Comparison of ENCODE assay signal across 7 cellular contexts in genomic region chr3:101512521-101513418, GRCh38. TPM values are rescaled to one million over a fixed set of nuclear protein-coding genes. Genes with fewer than 3 reads are reported as not detected.
A peak's percentile ranks its signal among the peaks of the same experiment; 100 is the strongest.
DNase-seq lines count a peak whose midpoint lies in the region; ATAC-seq and TF ChIP-seq lines count a peak whose summit lies in the region.

SENP7 (minus strand) TSS chr3:101513212; CDS start chr3:101513130, 82 bp downstream.

- peak; percentile 71 for ATAC-seq in GM18511 (IDR thresholded peaks at IDR 0.05; ENCODE audit: unreplicated experiment)
- peak; percentile 67 for ATAC-seq in HG03045 (IDR thresholded peaks at IDR 0.05; ENCODE audit: unreplicated experiment)
- peak; percentile 77 for ATAC-seq in WTC11

- no peaks in the 10 kb centered on the region for H3K9me3 Mint-ChIP-seq in WTC11

- H3K27me3 Mint-ChIP-seq in WTC11 (ENCODE audit: low read depth): no peaks in the 10 kb centered on the region

- peak within 1 kb of the TSS; percentile 99 for H3K27ac Mint-ChIP-seq in WTC11

- TF ChIP-seq CTCF in WTC11 (IDR thresholded peaks at IDR 0.05): no peak

- peak within 1 kb of the TSS; percentile 95 for H3K4me3 Mint-ChIP-seq in WTC11

- CTCF ChIA-PET in WTC11 (lab: Charles Lee): interaction anchor here (0.7 kb wide), 1 partner anchor 17 kb away, joined by 4 read pairs; no protein-coding TSS in a partner anchor

- DNase-seq in NCI-H2196 (lab: John Stamatoyannopoulos, UW; ENCODE audit: unreplicated experiment) (peak; percentile 85), WTC11 (ENCODE audit: low spot score) (peak; percentile 73), caudate nucleus (lab: John Stamatoyannopoulos, UW) (peak in 57 of 61 donors; percentile 14 to 84 (median 64)), iris pigment epithelial cell (ENCODE audit: low read depth) (peak; percentile 77)
- DNase-seq in stimulated activated CD4-positive, alpha-beta T cell treated with anti-CD3 and anti-CD28 coated beads, Interleukin-12 subunit alpha, Interleukin-12 subunit beta, amount 100 ng/mL, for 24 hours (ENCODE audit: low read depth in 2 of 2): peak; percentile 40 to 77

- no peaks in the 10 kb centered on the region for H3K36me3 Mint-ChIP-seq in WTC11

- H3K27ac ChIP-seq in caudate nucleus (ENCODE audit: low read depth, low read length): peak within 1 kb of the TSS; percentile 91

- H3K4me1 Mint-ChIP-seq in WTC11: peaks cover 20% of the 10 kb centered on the region

- POLR2A ChIA-PET in WTC11 (lab: Charles Lee): interaction anchor here (0.6 to 1.8 kb wide), 8 partner anchors 17 to 753 kb away, joined by 3 to 9 read pairs (median 3); partner anchors contain the start of gene PCNP

TF ChIP-seq in WTC11, 78 proteins besides CTCF, POLR2A, EP300 and RAD21:
- no peak for TF ChIP-seq CREM (CRISPR knock-in tag; IDR thresholded peaks at IDR 0.05)
- TF ChIP-seq ETV6 (CRISPR knock-in tag; IDR thresholded peaks at IDR 0.05): no peak
- TF ChIP-seq, protein P1, sequence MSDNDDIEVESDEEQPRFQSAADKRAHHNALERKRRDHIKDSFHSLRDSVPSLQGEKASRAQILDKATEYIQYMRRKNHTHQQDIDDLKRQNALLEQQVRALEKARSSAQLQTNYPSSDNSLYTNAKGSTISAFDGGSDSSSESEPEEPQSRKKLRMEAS (CRISPR knock-in tag; IDR thresholded peaks at IDR 0.05): peak; percentile 49; the same call in 1 of the 2 replicates
- no peak for TF ChIP-seq OVOL2 (CRISPR knock-in tag; IDR thresholded peaks at IDR 0.05; ENCODE audit: borderline replicate concordance)
- TF ChIP-seq TEAD1 (CRISPR knock-in tag; IDR thresholded peaks at IDR 0.05): peak; percentile 73
- 0 out of 2 replicates have a peak, but pooled peaks have one; percentile 28 for TF ChIP-seq NFE2L1 (CRISPR knock-in tag; IDR thresholded peaks at IDR 0.05)
- TF ChIP-seq, protein P2, sequence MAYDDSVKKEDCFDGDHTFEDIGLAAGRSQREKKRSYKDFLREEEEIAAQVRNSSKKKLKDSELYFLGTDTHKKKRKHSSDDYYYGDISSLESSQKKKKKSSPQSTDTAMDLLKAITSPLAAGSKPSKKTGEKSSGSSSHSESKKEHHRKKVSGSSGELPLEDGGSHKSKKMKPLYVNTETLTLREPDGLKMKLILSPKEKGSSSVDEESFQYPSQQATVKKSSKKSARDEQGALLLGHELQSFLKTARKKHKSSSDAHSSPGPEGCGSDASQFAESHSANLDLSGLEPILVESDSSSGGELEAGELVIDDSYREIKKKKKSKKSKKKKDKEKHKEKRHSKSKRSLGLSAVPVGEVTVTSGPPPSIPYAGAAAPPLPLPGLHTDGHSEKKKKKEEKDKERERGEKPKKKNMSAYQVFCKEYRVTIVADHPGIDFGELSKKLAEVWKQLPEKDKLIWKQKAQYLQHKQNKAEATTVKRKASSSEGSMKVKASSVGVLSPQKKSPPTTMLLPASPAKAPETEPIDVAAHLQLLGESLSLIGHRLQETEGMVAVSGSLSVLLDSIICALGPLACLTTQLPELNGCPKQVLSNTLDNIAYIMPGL (CRISPR knock-in tag; IDR thresholded peaks at IDR 0.05): 0 out of 2 replicates have a peak, but pooled peaks have one; percentile 33
- TF ChIP-seq ARID4B (CRISPR knock-in tag; IDR thresholded peaks at IDR 0.05; ENCODE audit: borderline replicate concordance): peak; percentile 65; the same call in 1 of the 2 replicates
TF ChIP-seq in WTC11: peak in this region for 5.

RNA-seq across cellular contexts. Expression of gene SENP7, which starts in this region (rescaled TPM):
- total RNA-seq in WTC11 (2021): 9.6 to 10.5 TPM (median 10.2 TPM) in 3 replicates

Comparison
In these comparisons a context has a peak if more than half of its experiments do, and no peak if none do; other contexts are left out.
1. Peak in every context shown above with its lines: DNase-seq, ATAC-seq and H3K27ac ChIP-seq.